12 cellular contexts compared by ENCODE assay signal in the genomic region with DNA sequence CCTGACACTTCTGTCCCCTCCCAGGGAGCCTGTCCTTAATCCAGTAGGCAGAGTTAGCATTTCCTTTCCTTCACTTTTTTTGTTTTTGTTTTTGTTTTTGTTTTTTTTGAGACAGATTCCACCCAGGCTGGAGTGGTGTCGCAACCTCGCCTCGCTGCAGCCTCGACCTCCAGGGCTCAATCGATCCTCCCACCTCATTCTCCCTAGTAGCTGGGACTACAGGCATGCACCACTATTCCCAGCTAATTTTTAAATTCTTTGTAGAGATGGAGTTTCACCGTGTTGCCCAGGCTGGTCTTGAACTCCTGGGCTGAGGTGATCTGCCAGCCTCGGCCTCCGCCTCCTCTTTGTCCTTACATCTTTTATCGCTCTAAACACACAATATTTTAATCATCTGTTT. TPM values are rescaled to one million over a fixed set of nuclear protein-coding genes. Genes with fewer than 3 reads are reported as not detected.
A peak's percentile ranks its signal among the peaks of the same experiment; 100 is the strongest.
DNase-seq lines count a peak whose midpoint lies in the region; ATAC-seq and TF ChIP-seq lines count a peak whose summit lies in the region.
"Had no signal": no experiment of that assay in that cellular context is flagged by ENCODE, and none has a peak within 500 bp of the region (broad histone marks: within the 10 kb centered on the region; RNA-seq: fewer than 3 reads in every experiment).

No MANE protein-coding gene starts in this region.

- ATAC-seq in HCT116 = no peak
- no peak for ATAC-seq in activated naive CD8-positive, alpha-beta T cell treated with anti-CD3 and anti-CD28 coated beads, Interleukin-2, amount 10 ng/mL, durations not matched to agents 7 days and 5 days (ENCODE audit: low read depth)
- no peak for ATAC-seq in natural killer cell
- ATAC-seq in HG03439 (IDR thresholded peaks at IDR 0.05; ENCODE audit: unreplicated experiment) = no peak
- ATAC-seq in HG02623 (IDR thresholded peaks at IDR 0.05; ENCODE audit: unreplicated experiment) = no peak

- intact Hi-C loops in HCT116 (cut with micrococcal nuclease) = no loop called here
- intact Hi-C loops in natural killer cell (cut with micrococcal nuclease) = no loop called here

- H3K9ac ChIP-seq in BLaER1 treated with 17β-estradiol and CSF1 and Interleukin-3, amounts not matched to agents 10 nM and 100 nM = peak overlapping the region in 5 of 11 experiments; percentile 29 to 98 (median 69); a peak in 5 of 22 replicates
- H3K9ac ChIP-seq in HCT116 (ENCODE audit: low read length) = no peak overlapping the region

- H3K4me3 Mint-ChIP-seq in activated naive CD8-positive, alpha-beta T cell treated with anti-CD3 and anti-CD28 coated beads, Interleukin-2, amount 10 ng/mL, durations not matched to agents 7 days and 5 days = peak overlapping the region; percentile 93
- peak overlapping the region; percentile 99 for H3K4me3 Mint-ChIP-seq in natural killer cell
- H3K4me3 Mint-ChIP-seq in HFFc6 = no peak overlapping the region

- peaks cover 0 to 29% (median 16%) of the 10 kb centered on the region in 11 experiments; a peak in 10 of 22 replicates for H3K27me3 ChIP-seq in BLaER1 treated with 17β-estradiol and CSF1 and Interleukin-3, amounts not matched to agents 10 nM and 100 nM
- H3K27me3 ChIP-seq in HCT116 (ENCODE audit: insufficient read depth, low read length) = no peaks in the 10 kb centered on the region

- H3K27ac ChIP-seq in BLaER1 treated with 17β-estradiol and CSF1 and Interleukin-3, amounts not matched to agents 10 nM and 100 nM = peak overlapping the region in 3 of 11 experiments; percentile 16 to 38 (median 20); a peak in 3 of 22 replicates
- no peak overlapping the region for H3K27ac ChIP-seq in HCT116 (ENCODE audit: low read depth, low read length)

- no peaks in the 10 kb centered on the region for H3K27me3 Mint-ChIP-seq in activated naive CD8-positive, alpha-beta T cell treated with anti-CD3 and anti-CD28 coated beads, Interleukin-2, amount 10 ng/mL, durations not matched to agents 7 days and 5 days
- H3K27me3 Mint-ChIP-seq in natural killer cell (ENCODE audit: low read depth in 2 of 2) (no peaks in the 10 kb centered on the region), HFFc6 (ENCODE audit: insufficient read depth) (peaks cover 3% of the 10 kb centered on the region)

- TF ChIP-seq CTCF in HCT116 (IDR thresholded peaks at IDR 0.05 in 2 of 3, conservative IDR thresholded peaks at IDR 0.05 in 1 of 3; ENCODE audit: borderline replicate concordance in 1 of 3, insufficient read depth in 1 of 3, low read depth in 2 of 3, low read length in 2 of 3) (no peak), natural killer cell (IDR thresholded peaks at IDR 0.05) (no peak), HFFc6 (IDR thresholded peaks at IDR 0.05) (no peak)

- no peaks in the 10 kb centered on the region for H3K9me3 ChIP-seq in BLaER1 treated with 17β-estradiol and CSF1 and Interleukin-3, amounts not matched to agents 10 nM and 100 nM (replicated peaks in 1 of 11)
- H3K9me3 ChIP-seq in HCT116 (ENCODE audit: control insufficient read depth in 1 of 2, insufficient read depth in 1 of 2, low read depth in 1 of 2, low read length in 2 of 2) = no peaks in the 10 kb centered on the region

- H3K36me3 ChIP-seq in BLaER1 treated with 17β-estradiol and CSF1 and Interleukin-3, amounts not matched to agents 10 nM and 100 nM = peaks cover 0 to 71% (median 27%) of the 10 kb centered on the region in 11 experiments; a peak in 14 of 22 replicates
- H3K36me3 ChIP-seq in HCT116 (ENCODE audit: control insufficient read depth in 1 of 2, insufficient read depth in 2 of 2, low read length in 2 of 2) = peaks cover 0 to 2% of the 10 kb centered on the region in 2 experiments; a peak in 2 of 4 replicates

- CTCF ChIA-PET in HCT116 (lab: Charles Lee) = interaction anchor here (1.4 kb wide), 1 partner anchor 95 kb away, joined by 4 read pairs; no protein-coding TSS in a partner anchor

- H3K4me1 Mint-ChIP-seq in activated naive CD8-positive, alpha-beta T cell treated with anti-CD3 and anti-CD28 coated beads, Interleukin-2, amount 10 ng/mL, durations not matched to agents 7 days and 5 days = peaks cover 53% of the 10 kb centered on the region
- H3K4me1 Mint-ChIP-seq in natural killer cell (peaks cover 67 to 76% of the 10 kb centered on the region in 2 donors), HFFc6 (ENCODE audit: low read depth) (peaks cover 27% of the 10 kb centered on the region)

- H3K36me3 Mint-ChIP-seq in activated naive CD8-positive, alpha-beta T cell treated with anti-CD3 and anti-CD28 coated beads, Interleukin-2, amount 10 ng/mL, durations not matched to agents 7 days and 5 days = peaks cover 34% of the 10 kb centered on the region
- no peaks in the 10 kb centered on the region for H3K36me3 Mint-ChIP-seq in natural killer cell
- H3K36me3 Mint-ChIP-seq in HFFc6 (ENCODE audit: low read depth) = peaks cover 5% of the 10 kb centered on the region; the same call in 1 of the 2 replicates

- H3K4me1 ChIP-seq in BLaER1 treated with 17β-estradiol and CSF1 and Interleukin-3, amounts not matched to agents 10 nM and 100 nM = peaks cover 71 to 89% (median 82%) of the 10 kb centered on the region in 10 experiments
- H3K4me1 ChIP-seq in HCT116 (ENCODE audit: control insufficient read depth in 1 of 2, insufficient read depth in 2 of 2, low read length in 2 of 2) = peaks cover 39 to 56% of the 10 kb centered on the region in 2 experiments

- RAD21 ChIA-PET in HCT116 (lab: Charles Lee; ENCODE audit: low non-redundant PET in 1 of 2, low total read pairs in 2 of 2, uncharacterized antibody in 2 of 2, unreplicated experiment in 2 of 2) = no interaction called here

- peaks cover 82% of the 10 kb centered on the region for H3K79me2 ChIP-seq in HCT116 (ENCODE audit: insufficient read depth, low read length)

- TF ChIP-seq RAD21 in HCT116 (IDR thresholded peaks at IDR 0.05; ENCODE audit: low read depth) = no peak

- POLR2A ChIA-PET in HCT116 (lab: Charles Lee) = no interaction called here
- POLR2A ChIA-PET in activated naive CD8-positive, alpha-beta T cell treated with anti-CD3 and anti-CD28 coated beads, Interleukin-2, amount 10 ng/mL, durations not matched to agents 7 days and 5 days (lab: Charles Lee) = interaction anchor here (1.0 to 4.1 kb wide), 2 partner anchors 14 to 15 kb away, joined by 4 to 50 read pairs; partner anchors contain the start of gene RAB37

- TF ChIP-seq POLR2A in HCT116 (IDR thresholded peaks at IDR 0.05; ENCODE audit: borderline replicate concordance, extremely low read depth, insufficient read depth, insufficient read length) = no peak

- peaks cover 88 to 90% (median 90%) of the 10 kb centered on the region in 11 experiments for H4K20me1 ChIP-seq in BLaER1 treated with 17β-estradiol and CSF1 and Interleukin-3, amounts not matched to agents 10 nM and 100 nM
- peaks cover 3% of the 10 kb centered on the region; the same call in 1 of the 2 replicates for H4K20me1 ChIP-seq in HCT116 (ENCODE audit: insufficient read depth)

- peak overlapping the region; percentile 93 to 100 (median 99); a peak in 19 of 22 replicates for H3K4me2 ChIP-seq in BLaER1 treated with 17β-estradiol and CSF1 and Interleukin-3, amounts not matched to agents 10 nM and 100 nM
- peak overlapping the region; percentile 43 for H3K4me2 ChIP-seq in HCT116 (ENCODE audit: low read length)

- no peak for DNase-seq in HCT116 (ENCODE audit: low read depth, low spot score)
- no peak for DNase-seq in activated naive CD8-positive, alpha-beta T cell treated with anti-CD3 and anti-CD28 coated beads, Interleukin-2, amount 10 ng/mL, durations not matched to agents 7 days and 5 days
- DNase-seq in natural killer cell = no peak
- DNase-seq in NCI-H2029 (lab: John Stamatoyannopoulos, UW) = no peak
- no peak for DNase-seq in HFFc6
- DNase-seq: activated CD4-positive, alpha-beta T cell treated with anti-CD3 and anti-CD28 coated beads, Interleukin-2, amount 50 U/mL, for 48 hours; Karpas-422; NCI-H2081 had no signal

- H3K9me3 Mint-ChIP-seq in activated naive CD8-positive, alpha-beta T cell treated with anti-CD3 and anti-CD28 coated beads, Interleukin-2, amount 10 ng/mL, durations not matched to agents 7 days and 5 days = no peaks in the 10 kb centered on the region
- no peaks in the 10 kb centered on the region for H3K9me3 Mint-ChIP-seq in natural killer cell
- no peaks in the 10 kb centered on the region for H3K9me3 Mint-ChIP-seq in HFFc6

- H3K9me2 ChIP-seq in HCT116 (ENCODE audit: insufficient read depth) = no peaks in the 10 kb centered on the region

- peak overlapping the region in 3 of 10 experiments; percentile 89 to 100 (median 90); a peak in 4 of 20 replicates for H3K4me3 ChIP-seq in BLaER1 treated with 17β-estradiol and CSF1 and Interleukin-3, amounts not matched to agents 10 nM and 100 nM
- no peak overlapping the region for H3K4me3 ChIP-seq in HCT116 (replicated peaks in 1 of 2; ENCODE audit: low read depth in 1 of 2, low read length in 2 of 2)

- BruUV-seq in HCT116 (replicated peaks; lab: Mats Ljungman, UMichigan) = no TSS peak

- no peak overlapping the region for H2AFZ ChIP-seq in HCT116 (ENCODE audit: low read depth, low read length, poor library complexity, severe bottlenecking)

- H3K27ac Mint-ChIP-seq in activated naive CD8-positive, alpha-beta T cell treated with anti-CD3 and anti-CD28 coated beads, Interleukin-2, amount 10 ng/mL, durations not matched to agents 7 days and 5 days = peak overlapping the region; percentile 77
- H3K27ac Mint-ChIP-seq in natural killer cell (peak overlapping the region; percentile 92 to 93), HFFc6 (no peak overlapping the region)

RNA-seq across cellular contexts. Expression of gene NHERF1, which starts 4.0 kb away (rescaled TPM):
- total RNA-seq in HCT116 (2021; ENCODE audit: unreplicated experiment) = 129 TPM
- polyA plus RNA-seq in HCT116 (2012) = 71.3 and 81.9 TPM in 2 replicates
- total RNA-seq in activated naive CD8-positive, alpha-beta T cell treated with anti-CD3 and anti-CD28 coated beads, Interleukin-2, amount 10 ng/mL, durations not matched to agents 7 days and 5 days = 100 to 1,000 TPM; 241 to 244 TPM
- total RNA-seq in natural killer cell = 100 to 1,000 TPM; 323 to 372 (median 362) TPM
- total RNA-seq in HFFc6 (2021; fragmentation: NEBNext Ultra II Directional; extraction: Animal tissue kit (Norgen Biotek cat#: 25700)) = 10 to 100 TPM; 15.7 to 18.9 (median 17.5) TPM

RNA-seq across cellular contexts. Expression of gene RAB37, which starts 15.4 kb away (rescaled TPM):
- total RNA-seq in HCT116 (2021; ENCODE audit: unreplicated experiment) (8.2 TPM), natural killer cell (100 to 1,000 TPM; 150 to 184 (median 169) TPM)
- 10.4 and 11.7 TPM in 2 replicates for polyA plus RNA-seq in HCT116 (2012)
- 10 to 100 TPM; 24.7 to 27.5 TPM for total RNA-seq in activated naive CD8-positive, alpha-beta T cell treated with anti-CD3 and anti-CD28 coated beads, Interleukin-2, amount 10 ng/mL, durations not matched to agents 7 days and 5 days
- under 1 TPM in 3 of 6 experiments, not detected in 3; 0.11 to 0.28 (median 0.12) TPM for total RNA-seq in HFFc6 (2021; fragmentation: NEBNext Ultra II Directional; extraction: Animal tissue kit (Norgen Biotek cat#: 25700))

RNA-seq across cellular contexts. Expression of gene NAT9, which starts 23.7 kb away (rescaled TPM):
- total RNA-seq in HCT116 (2021; ENCODE audit: unreplicated experiment) (88.7 TPM), natural killer cell (10 to 100 TPM; 20.0 to 27.2 (median 24.8) TPM)
- polyA plus RNA-seq in HCT116 (2012) = 67.7 and 68.5 TPM in 2 replicates
- total RNA-seq in activated naive CD8-positive, alpha-beta T cell treated with anti-CD3 and anti-CD28 coated beads, Interleukin-2, amount 10 ng/mL, durations not matched to agents 7 days and 5 days = 10 to 100 TPM; 37.6 to 42.1 TPM
- 10 to 100 TPM; 40.9 to 50.7 (median 46.6) TPM for total RNA-seq in HFFc6 (2021; fragmentation: NEBNext Ultra II Directional; extraction: Animal tissue kit (Norgen Biotek cat#: 25700))

RNA-seq across cellular contexts. Expression of gene CD300LF, which starts 39.7 kb away (rescaled TPM):
- total RNA-seq in HCT116 (2021; ENCODE audit: unreplicated experiment) (not detected), natural killer cell (10 to 100 TPM in 1 of 3 donors, 1 to 10 TPM in 2; 1.9 to 10.6 (median 8.7) TPM)
- not detected in 2 replicates for polyA plus RNA-seq in HCT116 (2012)
- total RNA-seq in activated naive CD8-positive, alpha-beta T cell treated with anti-CD3 and anti-CD28 coated beads, Interleukin-2, amount 10 ng/mL, durations not matched to agents 7 days and 5 days = under 1 TPM in 1 of 2 experiments, not detected in 1; 0.25 TPM
- total RNA-seq in HFFc6 (2021; fragmentation: NEBNext Ultra II Directional; extraction: Animal tissue kit (Norgen Biotek cat#: 25700)) = not detected
- total RNA-seq: left lobe of liver had no signal

Comparison
In these comparisons a context has a peak if more than half of its experiments do, and no peak if none do; other contexts are left out.
1. RNA of gene RAB37, which starts 15.4 kb away (total RNA-seq): 150 to 184 TPM in natural killer cell; 24.7 to 27.5 TPM in activated naive CD8-positive, alpha-beta T cell treated with anti-CD3 and anti-CD28 coated beads, Interleukin-2, amount 10 ng/mL, durations not matched to agents 7 days and 5 days, 8.2 TPM in HCT116 (single experiment) and 0.11 to 0.28 TPM in HFFc6; every median in the first group is over 4 times any median in the second.